3 cellular contexts compared by ENCODE assay signal in the genomic region with DNA sequence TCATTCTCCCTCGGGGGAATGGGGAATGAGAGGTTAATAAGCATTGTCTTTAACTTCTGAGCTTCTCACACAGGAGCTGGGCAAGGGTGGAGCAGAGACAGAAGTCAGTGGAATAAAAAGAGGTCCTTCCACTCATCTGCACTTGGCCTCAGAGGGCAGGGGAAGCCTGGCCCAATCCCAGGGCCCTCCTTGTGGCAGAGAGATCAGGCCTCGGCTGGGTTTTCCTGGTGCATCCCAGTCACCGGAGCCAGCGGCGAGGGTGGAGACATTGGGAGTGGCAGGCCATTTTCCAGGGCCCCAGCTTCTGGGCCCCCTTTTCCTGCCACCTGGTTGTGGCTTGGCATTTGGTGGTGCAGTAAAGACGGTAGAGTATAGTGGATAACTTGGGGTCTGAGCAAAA.
TF ChIP-seq lines count a peak whose summit lies in the region.

No MANE protein-coding gene starts in this region.

TF ChIP-seq in SK-N-SH, 30 proteins besides CTCF, POLR2A, EP300 and RAD21 (continues in another document):
- TF ChIP-seq NFIC (IDR thresholded peaks at IDR 0.05; ENCODE audit: borderline replicate concordance), result no peak
- no peak for TF ChIP-seq PBX3 (IDR thresholded peaks at IDR 0.05)
- TF ChIP-seq YY1 (IDR thresholded peaks at IDR 0.05; ENCODE audit: low read depth), result no peak
- TF ChIP-seq, protein P1, sequence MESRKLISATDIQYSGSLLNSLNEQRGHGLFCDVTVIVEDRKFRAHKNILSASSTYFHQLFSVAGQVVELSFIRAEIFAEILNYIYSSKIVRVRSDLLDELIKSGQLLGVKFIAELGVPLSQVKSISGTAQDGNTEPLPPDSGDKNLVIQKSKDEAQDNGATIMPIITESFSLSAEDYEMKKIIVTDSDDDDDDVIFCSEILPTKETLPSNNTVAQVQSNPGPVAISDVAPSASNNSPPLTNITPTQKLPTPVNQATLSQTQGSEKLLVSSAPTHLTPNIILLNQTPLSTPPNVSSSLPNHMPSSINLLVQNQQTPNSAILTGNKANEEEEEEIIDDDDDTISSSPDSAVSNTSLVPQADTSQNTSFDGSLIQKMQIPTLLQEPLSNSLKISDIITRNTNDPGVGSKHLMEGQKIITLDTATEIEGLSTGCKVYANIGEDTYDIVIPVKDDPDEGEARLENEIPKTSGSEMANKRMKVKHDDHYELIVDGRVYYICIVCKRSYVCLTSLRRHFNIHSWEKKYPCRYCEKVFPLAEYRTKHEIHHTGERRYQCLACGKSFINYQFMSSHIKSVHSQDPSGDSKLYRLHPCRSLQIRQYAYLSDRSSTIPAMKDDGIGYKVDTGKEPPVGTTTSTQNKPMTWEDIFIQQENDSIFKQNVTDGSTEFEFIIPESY (IDR thresholded peaks at IDR 0.05; ENCODE audit: borderline replicate concordance, low read depth), result no peak
- TF ChIP-seq EZH2phosphoT487 (IDR thresholded peaks at IDR 0.05; ENCODE audit: borderline replicate concordance, low read depth), result no peak
- no peak for TF ChIP-seq USF1 (IDR thresholded peaks at IDR 0.05; ENCODE audit: borderline replicate concordance, low read depth)
- no peak for TF ChIP-seq TAF1 (IDR thresholded peaks at IDR 0.05; ENCODE audit: borderline replicate concordance, low read depth, low read length)
- TF ChIP-seq FOXJ3 (CRISPR knock-in tag; IDR thresholded peaks at IDR 0.05), result no peak
- no peak for TF ChIP-seq SIN3A (IDR thresholded peaks at IDR 0.05; ENCODE audit: borderline replicate concordance, low read depth, low read length)
- TF ChIP-seq FOXM1 (IDR thresholded peaks at IDR 0.05; ENCODE audit: low read depth), result no peak
- no peak for TF ChIP-seq NRF1 (IDR thresholded peaks at IDR 0.05; ENCODE audit: low read depth, low read length)
- no peak for TF ChIP-seq RXRA (IDR thresholded peaks at IDR 0.05; ENCODE audit: borderline replicate concordance, low read depth)

TF ChIP-seq in SK-N-SH treated with all-trans-retinoic acid at 6 μM for 48 hours, 23 proteins besides CTCF, POLR2A, EP300 and RAD21:
- TF ChIP-seq PPARA (CRISPR knock-in tag; IDR thresholded peaks at IDR 0.05; ENCODE audit: borderline replicate concordance) (no peak), OSR1 (CRISPR knock-in tag; IDR thresholded peaks at IDR 0.05) (no peak), GLIS3 (CRISPR knock-in tag; IDR thresholded peaks at IDR 0.05) (no peak), SNAI2 (CRISPR knock-in tag; IDR thresholded peaks at IDR 0.05) (no peak), CSDC2 (CRISPR knock-in tag; IDR thresholded peaks at IDR 0.05) (no peak), BACH2 (CRISPR knock-in tag; IDR thresholded peaks at IDR 0.05; ENCODE audit: borderline replicate concordance) (no peak), ZC3H10 (CRISPR knock-in tag; IDR thresholded peaks at IDR 0.05) (no peak), ZNF70 (CRISPR knock-in tag; IDR thresholded peaks at IDR 0.05) (no peak), TOX (CRISPR knock-in tag; IDR thresholded peaks at IDR 0.05; ENCODE audit: borderline replicate concordance) (no peak), ARNTL (CRISPR knock-in tag; IDR thresholded peaks at IDR 0.05; ENCODE audit: borderline replicate concordance, low read depth) (no peak), RARB (CRISPR knock-in tag; IDR thresholded peaks at IDR 0.05) (no peak), TCF4 (CRISPR knock-in tag; IDR thresholded peaks at IDR 0.05; ENCODE audit: borderline replicate concordance) (no peak), TSHZ2 (CRISPR knock-in tag; IDR thresholded peaks at IDR 0.05) (no peak), ZNF8 (CRISPR knock-in tag; IDR thresholded peaks at IDR 0.05) (no peak)
- TF ChIP-seq, protein P2, sequence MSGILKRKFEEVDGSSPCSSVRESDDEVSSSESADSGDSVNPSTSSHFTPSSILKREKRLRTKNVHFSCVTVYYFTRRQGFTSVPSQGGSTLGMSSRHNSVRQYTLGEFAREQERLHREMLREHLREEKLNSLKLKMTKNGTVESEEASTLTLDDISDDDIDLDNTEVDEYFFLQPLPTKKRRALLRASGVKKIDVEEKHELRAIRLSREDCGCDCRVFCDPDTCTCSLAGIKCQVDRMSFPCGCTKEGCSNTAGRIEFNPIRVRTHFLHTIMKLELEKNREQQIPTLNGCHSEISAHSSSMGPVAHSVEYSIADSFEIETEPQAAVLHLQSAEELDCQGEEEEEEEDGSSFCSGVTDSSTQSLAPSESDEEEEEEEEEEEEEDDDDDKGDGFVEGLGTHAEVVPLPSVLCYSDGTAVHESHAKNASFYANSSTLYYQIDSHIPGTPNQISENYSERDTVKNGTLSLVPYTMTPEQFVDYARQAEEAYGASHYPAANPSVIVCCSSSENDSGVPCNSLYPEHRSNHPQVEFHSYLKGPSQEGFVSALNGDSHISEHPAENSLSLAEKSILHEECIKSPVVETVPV (CRISPR knock-in tag; IDR thresholded peaks at IDR 0.05), result no peak
TF ChIP-seq in SK-N-SH treated with all-trans-retinoic acid at 6 μM for 48 hours: peak in this region for 0.

TF ChIP-seq in GM12878, 131 proteins besides CTCF, POLR2A, EP300 and RAD21:
- TF ChIP-seq RBBP5 (conservative IDR thresholded peaks at IDR 0.05), result no peak
- TF ChIP-seq, protein P3, sequence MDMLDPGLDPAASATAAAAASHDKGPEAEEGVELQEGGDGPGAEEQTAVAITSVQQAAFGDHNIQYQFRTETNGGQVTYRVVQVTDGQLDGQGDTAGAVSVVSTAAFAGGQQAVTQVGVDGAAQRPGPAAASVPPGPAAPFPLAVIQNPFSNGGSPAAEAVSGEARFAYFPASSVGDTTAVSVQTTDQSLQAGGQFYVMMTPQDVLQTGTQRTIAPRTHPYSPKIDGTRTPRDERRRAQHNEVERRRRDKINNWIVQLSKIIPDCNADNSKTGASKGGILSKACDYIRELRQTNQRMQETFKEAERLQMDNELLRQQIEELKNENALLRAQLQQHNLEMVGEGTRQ (IDR thresholded peaks at IDR 0.05; ENCODE audit: borderline replicate concordance, low read depth, low read length), result no peak
- TF ChIP-seq RCOR1 (conservative IDR thresholded peaks at IDR 0.05; ENCODE audit: low read depth, low read length), result no peak
- no peak for TF ChIP-seq NRF1 (conservative IDR thresholded peaks at IDR 0.05; ENCODE audit: low read depth, low read length)
- TF ChIP-seq TCF12 (IDR thresholded peaks at IDR 0.05; ENCODE audit: low read depth, low read length), result no peak
- no peak for TF ChIP-seq CUX1 (IDR thresholded peaks at IDR 0.05; ENCODE audit: insufficient replicate concordance, low read depth, low read length)
- no peak for TF ChIP-seq MAX (IDR thresholded peaks at IDR 0.05; ENCODE audit: low read depth, low read length)
- TF ChIP-seq ZZZ3 (IDR thresholded peaks at IDR 0.05; ENCODE audit: control insufficient read depth, insufficient read length, low read depth), result no peak
- TF ChIP-seq HDAC2 (IDR thresholded peaks at IDR 0.05), result no peak
- no peak for TF ChIP-seq SMAD5 (IDR thresholded peaks at IDR 0.05; ENCODE audit: low read depth)
- no peak for TF ChIP-seq STAT3 (IDR thresholded peaks at IDR 0.05; ENCODE audit: low read depth, low read length)
- TF ChIP-seq STAT1 (conservative IDR thresholded peaks at IDR 0.05), result no peak
- TF ChIP-seq EZH2 (IDR thresholded peaks at IDR 0.05; ENCODE audit: borderline replicate concordance, control insufficient read depth, low read depth, low read length), result no peak
- TF ChIP-seq SREBF2 (IDR thresholded peaks at IDR 0.05; ENCODE audit: low read length), result no peak
